ENCODE assay signal across 19 cellular contexts in the genomic region with DNA sequence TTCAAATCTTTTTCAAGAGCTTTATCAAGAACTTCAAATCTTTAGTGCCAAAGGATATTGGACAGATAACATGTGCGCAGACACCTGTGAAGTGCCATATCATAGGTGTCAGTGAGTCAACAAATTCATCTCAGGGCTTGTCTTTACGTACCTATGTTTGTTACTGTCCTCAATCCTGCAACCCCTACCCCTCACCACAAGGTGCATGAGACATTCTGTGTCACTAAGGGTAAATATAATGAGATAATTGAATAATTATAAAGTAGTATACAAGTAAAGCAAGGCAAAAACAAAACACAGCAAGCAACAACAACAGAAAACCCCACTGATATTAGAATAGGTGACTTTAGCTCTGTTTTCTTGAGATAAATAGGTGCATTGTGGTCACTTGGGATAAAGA.
"Had no signal": no experiment of that assay in that cellular context is flagged by ENCODE, and none has a peak within 500 bp of the region (broad histone marks: within the 10 kb centered on the region; RNA-seq: fewer than 3 reads in every experiment).

No MANE protein-coding gene starts in this region.

- H3K27ac Mint-ChIP-seq: activated CD8-positive, alpha-beta T cell treated with anti-CD3 and anti-CD28 coated beads for 36 hours; activated naive CD4-positive, alpha-beta T cell treated with anti-CD3 and anti-CD28 coated beads for 36 hours; activated T-helper 2 cell treated with anti-CD3 and anti-CD28 coated beads, Interferon-gamma antibody, Interleukin-2, Interleukin-4, amounts not matched to agents 10 μg/mL and 5 μg/mL and 100 μg/mL, durations not matched to agents 14 hours and 24 hours and 36 hours; natural killer cell; stimulated activated effector memory CD8-positive, alpha-beta T cell treated with anti-CD3 and anti-CD28 coated beads, Interleukin-12 subunit alpha, Interleukin-12 subunit beta, amount 100 ng/mL, for 72 hours; T-cell had no signal

- H3K36me3 Mint-ChIP-seq: natural killer cell; stimulated activated effector memory CD8-positive, alpha-beta T cell treated with anti-CD3 and anti-CD28 coated beads, Interleukin-12 subunit alpha, Interleukin-12 subunit beta, amount 100 ng/mL, for 72 hours; T-cell had no signal

- H3K27me3 Mint-ChIP-seq: activated CD8-positive, alpha-beta T cell treated with anti-CD3 and anti-CD28 coated beads for 36 hours; T-cell had no signal

- H3K4me3 Mint-ChIP-seq: activated CD8-positive, alpha-beta T cell treated with anti-CD3 and anti-CD28 coated beads for 36 hours; activated naive CD4-positive, alpha-beta T cell treated with anti-CD3 and anti-CD28 coated beads for 36 hours; natural killer cell; stimulated activated effector memory CD8-positive, alpha-beta T cell treated with anti-CD3 and anti-CD28 coated beads, Interleukin-12 subunit alpha, Interleukin-12 subunit beta, amount 100 ng/mL, for 72 hours; T-cell had no signal

- H3K36me3 ChIP-seq: esophagus squamous epithelium, neutrophil, pancreas, sigmoid colon, upper lobe of right lung had no signal

- ATAC-seq: activated CD8-positive, alpha-beta T cell treated with anti-CD3 and anti-CD28 coated beads for 36 hours; natural killer cell; pancreas; stimulated activated effector memory CD8-positive, alpha-beta T cell treated with anti-CD3 and anti-CD28 coated beads, Interleukin-12 subunit alpha, Interleukin-12 subunit beta, amount 100 ng/mL, for 72 hours; T-cell; upper lobe of right lung had no signal

- DNase-seq: activated CD4-positive, alpha-beta T cell treated with anti-CD3 and anti-CD28 coated beads for 48 hours; activated CD4-positive, CD25-positive, alpha-beta regulatory T cell; activated CD8-positive, alpha-beta T cell treated with anti-CD3 and anti-CD28 coated beads for 36 hours; activated naive CD4-positive, alpha-beta T cell treated with anti-CD3 and anti-CD28 coated beads for 36 hours; activated T-cell treated with anti-CD3 and anti-CD28 coated beads, Interleukin-2, amount 50 U/mL, for 1 hour; anterior cingulate cortex; esophagus squamous epithelium; mesenchymal stem cell; natural killer cell; pancreas; sigmoid colon; stimulated activated CD4-positive, alpha-beta T cell treated with anti-CD3 and anti-CD28 coated beads, Interleukin-4, amount 100 ng/mL, for 24 hours; T-cell; testis; upper lobe of right lung had no signal

- H3K9me3 ChIP-seq: esophagus squamous epithelium, pancreas, sigmoid colon, testis, upper lobe of right lung had no signal

- H3K4me1 Mint-ChIP-seq: natural killer cell; stimulated activated effector memory CD8-positive, alpha-beta T cell treated with anti-CD3 and anti-CD28 coated beads, Interleukin-12 subunit alpha, Interleukin-12 subunit beta, amount 100 ng/mL, for 72 hours; T-cell had no signal

- H3K27ac ChIP-seq: coronary artery, esophagus squamous epithelium, neutrophil, pancreas, sigmoid colon, testis, upper lobe of right lung had no signal

- H3K9me3 Mint-ChIP-seq: activated CD8-positive, alpha-beta T cell treated with anti-CD3 and anti-CD28 coated beads for 36 hours; activated naive CD4-positive, alpha-beta T cell treated with anti-CD3 and anti-CD28 coated beads for 36 hours; activated T-helper 2 cell treated with anti-CD3 and anti-CD28 coated beads, Interferon-gamma antibody, Interleukin-2, Interleukin-4, amounts not matched to agents 10 μg/mL and 5 μg/mL and 100 μg/mL, durations not matched to agents 14 hours and 24 hours and 36 hours; natural killer cell; T-cell had no signal

- H3K4me1 ChIP-seq: esophagus squamous epithelium, pancreas, sigmoid colon, testis, upper lobe of right lung had no signal

- H3K27me3 ChIP-seq: esophagus squamous epithelium, neutrophil, sigmoid colon, testis, upper lobe of right lung had no signal

- H3K4me3 ChIP-seq: coronary artery, esophagus squamous epithelium, pancreas, sigmoid colon, testis, upper lobe of right lung had no signal
